ENCODE assay signal across 8 cellular contexts in genomic region chr4:102344955-102345794, GRCh38. TPM values are rescaled to one million over a fixed set of nuclear protein-coding genes. Genes with fewer than 3 reads are reported as not detected.
DNase-seq lines count a peak whose midpoint lies in the region; TF ChIP-seq lines count a peak whose summit lies in the region.

Gene SLC39A8 (minus strand): TSS chr4:102345482. CDS start chr4:102344662, 820 bp downstream.

- H3K36me3 ChIP-seq in GM06990 (ENCODE audit: control insufficient read depth, insufficient read depth, low read length) (no peaks in the 10 kb centered on the region), HAP-1 (replicated peaks) (no peaks in the 10 kb centered on the region)

- no peaks in the 10 kb centered on the region for H3K27me3 ChIP-seq in GM06990 (replicated peaks; ENCODE audit: control insufficient read depth, insufficient read depth, low read length)
- H3K27me3 ChIP-seq in HAP-1 (ENCODE audit: low read depth): no peaks in the 10 kb centered on the region

- TF ChIP-seq CTCF in GM06990 (IDR thresholded peaks at IDR 0.05; ENCODE audit: insufficient read depth, low read length, poor library complexity, severe bottlenecking): peak; percentile 87

- H3K4me3 ChIP-seq in GM06990 (replicated peaks; ENCODE audit: low read depth, low read length): peak within 1 kb of the TSS; percentile 64
- peak within 1 kb of the TSS; percentile 34 for H3K4me3 ChIP-seq in HAP-1

- peaks cover 19% of the 10 kb centered on the region for H3K4me1 ChIP-seq in HAP-1

- in situ Hi-C loops in HAP-1 (cut with MboI; ENCODE audit: low sequenced_read_pairs) (no loop called here), SK-MEL-5 (cut with HindIII; ENCODE audit: low pct_unique_long_range_greater_than_20kb, low sequenced_read_pairs) (no loop called here)

- H3K9me3 ChIP-seq in HAP-1: no peaks in the 10 kb centered on the region

- H3K27ac ChIP-seq in substantia nigra (ENCODE audit: low read depth, low read length, poor library complexity, severe bottlenecking): peak within 1 kb of the TSS; percentile 30

- DNase-seq in GM06990 (ENCODE audit: extremely low read depth, insufficient read length): peak; percentile 90
- DNase-seq in HAP-1 (ENCODE audit: low spot score in 2 of 2): peak; percentile 89 to 91
- peak; percentile 80 for DNase-seq in M059J (ENCODE audit: low read depth)
- DNase-seq in SK-MEL-5 (ENCODE audit: low read depth, low spot score): peak; percentile 78
- DNase-seq in activated naive CD4-positive, alpha-beta T cell (lab: John Stamatoyannopoulos, UW): peak; percentile 57 to 78 (median 66)
- DNase-seq in foreskin melanocyte: peak; percentile 74
- DNase-seq in nucleus accumbens (lab: John Stamatoyannopoulos, UW): peak in 54 of 56 donors; percentile 8 to 79 (median 54)
- DNase-seq in substantia nigra (lab: John Stamatoyannopoulos, UW): peak; percentile 10 to 86 (median 65)

RNA-seq across cellular contexts. Expression of gene SLC39A8, which starts in this region (rescaled TPM):
- total RNA-seq in M059J (2014; rRNA removed; shearing (Covaris generic)): 16.1 and 18.2 TPM in 2 replicates
- 18.2 and 20.5 TPM in 2 replicates for total RNA-seq in SK-MEL-5 (2014; rRNA removed; shearing (Covaris generic))
- 12.6 and 18.4 TPM in 2 replicates for polyA plus RNA-seq in SK-MEL-5 (2015; cell fraction: cytosol; rRNA removed)
- 6.6 and 6.9 TPM in 2 replicates for polyA plus RNA-seq in SK-MEL-5 (2015; cell fraction: nucleus; rRNA removed)

Comparison
In these comparisons a context has a peak if more than half of its experiments do, and no peak if none do; other contexts are left out.
1. Peak in every context shown above with its lines: DNase-seq, H3K4me3 ChIP-seq and H3K27ac ChIP-seq.